Comparison of ENCODE assay signal across 29 cellular contexts in the genomic region with DNA sequence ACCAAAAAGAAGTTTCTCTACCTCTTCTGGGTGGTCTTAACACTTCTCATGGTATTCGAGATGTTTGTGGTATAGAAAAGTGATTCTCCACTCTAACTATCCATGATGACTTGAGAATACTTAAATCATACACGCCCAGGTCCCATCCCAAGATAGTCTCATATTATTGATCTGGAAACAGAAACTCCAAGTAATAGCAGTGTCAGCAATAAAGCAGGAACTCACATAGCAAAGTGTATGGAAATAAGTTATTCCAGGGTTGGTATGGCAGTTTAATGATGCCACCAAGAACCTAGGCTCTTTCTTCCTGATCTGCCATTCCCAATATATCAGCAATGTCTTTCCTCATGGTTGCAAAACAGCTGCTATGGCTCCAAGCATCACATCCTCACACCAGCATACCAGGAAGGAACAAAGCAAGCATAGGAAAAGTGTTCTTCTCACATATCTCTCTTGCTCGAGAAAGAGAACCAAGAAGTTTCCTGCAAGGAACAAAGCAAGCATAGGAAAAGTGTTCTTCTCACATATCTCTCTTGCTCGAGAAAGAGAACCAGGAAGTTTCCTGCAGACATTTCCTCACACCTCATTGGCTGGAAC. TPM values are rescaled to one million over a fixed set of nuclear protein-coding genes. Genes with fewer than 3 reads are reported as not detected.
"Had no signal": no experiment of that assay in that cellular context is flagged by ENCODE, and none has a peak within 500 bp of the region (broad histone marks: within the 10 kb centered on the region; RNA-seq: fewer than 3 reads in every experiment).

No MANE protein-coding gene starts in this region.

- H3K4me1 ChIP-seq: ascending aorta, breast epithelium had no signal

- DNase-seq: activated CD4-positive, alpha-beta memory T cell treated with anti-CD3 and anti-CD28 coated beads, Interleukin-2, amount 10 ng/mL, durations not matched to agents 7 days and 5 days; activated CD4-positive, alpha-beta T cell treated with anti-CD3 and anti-CD28 coated beads for 1 hour; activated CD4-positive, alpha-beta T cell treated with anti-CD3 and anti-CD28 coated beads for 4 hours; activated CD4-positive, alpha-beta T cell treated with anti-CD3 and anti-CD28 coated beads, Interleukin-2, amount 10 ng/mL, durations not matched to agents 7 days and 5 days; activated CD4-positive, alpha-beta T cell treated with anti-CD3 and anti-CD28 coated beads, Interleukin-2, amount 50 U/mL, for 4 hours; activated CD8-positive, alpha-beta memory T cell treated with anti-CD3 and anti-CD28 coated beads, Interleukin-2, amount 50 U/mL, for 48 hours; activated gamma-delta T cell; activated naive CD4-positive, alpha-beta T cell; activated naive CD4-positive, alpha-beta T cell treated with anti-CD3 and anti-CD28 coated beads, Interleukin-2, amount 10 ng/mL, durations not matched to agents 7 days and 5 days; activated naive CD8-positive, alpha-beta T cell treated with anti-CD3 and anti-CD28 coated beads, Interleukin-2, amount 10 ng/mL, durations not matched to agents 7 days and 5 days; activated T-cell treated with anti-CD3 and anti-CD28 coated beads for 4 hours; activated T-cell treated with anti-CD3 and anti-CD28 coated beads, Interleukin-2, amount 50 U/mL, for 24 hours; activated T-cell treated with anti-CD3 and anti-CD28 coated beads, Interleukin-2, amount 50 U/mL, for 72 hours; dorsolateral prefrontal cortex; effector memory CD4-positive, alpha-beta T cell; endodermal cell; foreskin fibroblast; head of caudate nucleus; T-helper 2 cell had no signal

- ATAC-seq: activated naive CD4-positive, alpha-beta T cell treated with anti-CD3 and anti-CD28 coated beads, Interleukin-2, amount 50 U/mL, for 72 hours; activated T-cell treated with anti-CD3 and anti-CD28 coated beads, Interleukin-2, amount 50 U/mL, for 72 hours; esophagus mucosa; WTC11 had no signal

- H3K36me3 ChIP-seq: ascending aorta, breast epithelium had no signal

- H3K4me3 ChIP-seq: ascending aorta, breast epithelium, coronary artery, dorsolateral prefrontal cortex had no signal

- H3K27me3 ChIP-seq: ascending aorta, breast epithelium had no signal

- H3K9me3 ChIP-seq: ascending aorta, breast epithelium had no signal

- FAIRE-seq: frontal cortex had no signal

- H3K27ac ChIP-seq: ascending aorta, breast epithelium, coronary artery, dorsolateral prefrontal cortex, VCaP had no signal

RNA-seq across cellular contexts. Expression of a gene that starts 23.6 kb away (rescaled TPM):
- total RNA-seq: activated CD4-positive, alpha-beta memory T cell treated with anti-CD3 and anti-CD28 coated beads, Interleukin-2, amount 10 ng/mL, durations not matched to agents 7 days and 5 days; activated CD4-positive, alpha-beta T cell treated with anti-CD3 and anti-CD28 coated beads, Interleukin-2, amount 10 ng/mL, durations not matched to agents 7 days and 5 days; activated naive CD4-positive, alpha-beta T cell treated with anti-CD3 and anti-CD28 coated beads, Interleukin-2, amount 50 U/mL, for 72 hours; activated naive CD8-positive, alpha-beta T cell treated with anti-CD3 and anti-CD28 coated beads, Interleukin-2, amount 10 ng/mL, durations not matched to agents 7 days and 5 days; activated T-cell treated with anti-CD3 and anti-CD28 coated beads, Interleukin-2, amount 50 U/mL, for 72 hours; ascending aorta; cardiac septum; T-helper 1 cell treated with Interleukin-12 subunit alpha and Interleukin-12 subunit beta and Interleukin-4 antibody, amounts not matched to agents 30 ng/mL and 1 ng/mL, for 36 hours had no signal
